In the genomic region with DNA sequence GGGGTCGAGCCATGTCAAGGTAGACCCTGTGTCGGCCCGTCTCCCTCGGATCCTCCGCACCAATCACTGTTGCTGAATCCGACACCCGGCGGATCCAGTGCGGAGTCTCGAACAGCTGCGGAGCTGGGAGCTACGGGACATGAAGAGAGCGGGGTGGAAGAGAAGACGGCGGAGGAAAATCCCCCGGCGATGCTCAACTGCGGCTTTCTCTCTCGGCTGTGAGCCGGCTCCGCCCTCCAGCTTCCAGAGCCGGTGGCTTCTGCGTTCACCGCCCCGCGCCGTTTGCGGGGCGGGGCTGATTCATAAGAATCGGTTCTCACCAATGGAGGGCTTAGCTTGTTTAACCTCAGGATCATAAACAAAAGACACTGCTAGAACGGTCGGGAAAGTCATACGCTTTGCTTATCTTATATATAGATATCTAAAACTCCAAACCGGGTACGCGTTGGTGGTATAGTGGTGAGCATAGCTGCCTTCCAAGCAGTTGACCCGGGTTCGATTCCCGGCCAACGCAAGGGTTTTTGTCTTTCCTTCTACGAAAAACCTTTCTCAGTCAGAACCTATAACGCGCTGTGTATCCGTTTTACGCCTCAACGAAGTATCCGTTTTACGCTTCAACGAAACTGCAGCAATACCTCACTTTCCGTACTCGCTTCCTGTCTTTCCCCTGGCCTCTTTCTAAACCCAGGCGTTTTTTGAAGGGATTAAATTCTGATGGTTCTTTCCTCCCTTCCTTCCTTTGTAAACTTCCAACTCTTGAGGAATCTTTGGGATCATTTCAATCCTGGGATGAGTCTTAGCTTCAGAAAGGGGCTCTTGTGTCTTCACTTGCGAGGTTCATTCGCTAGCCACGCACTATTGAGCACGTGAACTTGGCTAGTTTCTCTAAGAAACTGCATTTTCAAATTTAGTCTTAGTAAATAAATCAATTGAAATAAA, we compare ENCODE assay signal across 8 cellular contexts. TPM values are rescaled to one million over a fixed set of nuclear protein-coding genes. Genes with fewer than 3 reads are reported as not detected.
DNase-seq lines count a peak whose midpoint lies in the region; ATAC-seq and TF ChIP-seq lines count a peak whose summit lies in the region.
"Not testable (repeated sequence)": the region's sequence is repeated elsewhere in the genome, so short reads cannot be mapped to it uniquely, and the experiment has no call there.

No MANE protein-coding gene starts in this region.

- POLR2A ChIA-PET in naive thymus-derived CD8-positive, alpha-beta T cell (lab: Charles Lee): interaction anchor here (1.2 to 2.8 kb wide), 3 partner anchors 9 to 219 kb away, joined by 4 to 23 read pairs (median 14); a partner anchor contains a TSS

- H3K27me3 Mint-ChIP-seq in naive thymus-derived CD8-positive, alpha-beta T cell: not testable (repeated sequence)

- H3K4me3 ChIP-seq in H7 (ENCODE audit: insufficient read depth, low read depth, low read length) (peak overlapping the region; percentile 75), RWPE2 (ENCODE audit: severe bottlenecking) (peak overlapping the region; percentile 49)

- peak overlapping the region; percentile 89 to 99 (median 96) for H3K4me3 Mint-ChIP-seq in naive thymus-derived CD8-positive, alpha-beta T cell
- peak overlapping the region; percentile 82 for H3K4me3 Mint-ChIP-seq in stimulated activated effector memory CD8-positive, alpha-beta T cell treated with anti-CD3 and anti-CD28 coated beads, Interleukin-12 subunit alpha, Interleukin-12 subunit beta, amount 100 ng/mL, for 72 hours

- not testable (repeated sequence) for H3K36me3 Mint-ChIP-seq in naive thymus-derived CD8-positive, alpha-beta T cell
- H3K36me3 Mint-ChIP-seq in stimulated activated effector memory CD8-positive, alpha-beta T cell treated with anti-CD3 and anti-CD28 coated beads, Interleukin-12 subunit alpha, Interleukin-12 subunit beta, amount 100 ng/mL, for 72 hours: peaks cover 22% of the 10 kb centered on the region

- H3K9me3 Mint-ChIP-seq in naive thymus-derived CD8-positive, alpha-beta T cell: peaks cover 0 to 10% (median 0%) of the 10 kb centered on the region in 9 donors
- not testable (repeated sequence) for H3K9me3 Mint-ChIP-seq in stimulated activated effector memory CD8-positive, alpha-beta T cell treated with anti-CD3 and anti-CD28 coated beads, Interleukin-12 subunit alpha, Interleukin-12 subunit beta, amount 100 ng/mL, for 72 hours

- H3K27ac Mint-ChIP-seq in naive thymus-derived CD8-positive, alpha-beta T cell: peak overlapping the region; percentile 88 to 100 (median 97)
- H3K27ac Mint-ChIP-seq in stimulated activated effector memory CD8-positive, alpha-beta T cell treated with anti-CD3 and anti-CD28 coated beads, Interleukin-12 subunit alpha, Interleukin-12 subunit beta, amount 100 ng/mL, for 72 hours: peak overlapping the region; percentile 99

- H3K27ac ChIP-seq in RWPE2 (ENCODE audit: poor library complexity, severe bottlenecking): peak overlapping the region; percentile 51

- H3K36me3 ChIP-seq in H7 (replicated peaks; ENCODE audit: control insufficient read depth, insufficient read depth, low read length); RWPE2 (ENCODE audit: low read depth): not testable (repeated sequence)

- not testable (repeated sequence) for H3K4me1 ChIP-seq in RWPE2 (ENCODE audit: insufficient read depth, poor library complexity, severe bottlenecking)

- not testable (repeated sequence) for H3K9me3 ChIP-seq in RWPE2 (ENCODE audit: severe bottlenecking)

- not testable (repeated sequence) for TF ChIP-seq CTCF in RWPE2 (IDR thresholded peaks at IDR 0.05; ENCODE audit: poor library complexity, severe bottlenecking)

- DNase-seq in DMS79 treated with DMSO at 0.1 percent for 48 hours (lab: John Stamatoyannopoulos, UW) (peak; percentile 78), H7 (peak; percentile 83), LoVo (ENCODE audit: low spot score) (peak; percentile 88), RWPE2 (ENCODE audit: low spot score) (peak; percentile 78), fibroblast of peridontal ligament (ENCODE audit: extremely low read depth) (peak; percentile 94)
- DNase-seq in activated T-helper 9 cell treated with anti-CD3 and anti-CD28 coated beads, Interleukin-2, amount 50 U/mL, for 16 hours (ENCODE audit: low read depth): peak; percentile 78
- DNase-seq in naive thymus-derived CD8-positive, alpha-beta T cell: peak; percentile 73 to 96 (median 92)
- peak; percentile 68 to 95 for DNase-seq in stimulated activated effector memory CD8-positive, alpha-beta T cell treated with anti-CD3 and anti-CD28 coated beads, Interleukin-12 subunit alpha, Interleukin-12 subunit beta, amount 100 ng/mL, for 72 hours (ENCODE audit: low spot score in 2 of 2)

- peak; percentile 84 for ATAC-seq in RWPE2 (ENCODE audit: low read depth)
- ATAC-seq in naive thymus-derived CD8-positive, alpha-beta T cell: peak; percentile 85
- peak; percentile 89 for ATAC-seq in stimulated activated effector memory CD8-positive, alpha-beta T cell treated with anti-CD3 and anti-CD28 coated beads, Interleukin-12 subunit alpha, Interleukin-12 subunit beta, amount 100 ng/mL, for 72 hours

- H3K27me3 ChIP-seq in H7 (ENCODE audit: control insufficient read depth, insufficient read depth, low read length): peaks cover 37% of the 10 kb centered on the region
- not testable (repeated sequence) for H3K27me3 ChIP-seq in RWPE2 (ENCODE audit: insufficient read depth, poor library complexity, severe bottlenecking)

- peaks cover 12 to 32% (median 16%) of the 10 kb centered on the region in 4 donors for H3K4me1 Mint-ChIP-seq in naive thymus-derived CD8-positive, alpha-beta T cell
- peaks cover 18% of the 10 kb centered on the region for H3K4me1 Mint-ChIP-seq in stimulated activated effector memory CD8-positive, alpha-beta T cell treated with anti-CD3 and anti-CD28 coated beads, Interleukin-12 subunit alpha, Interleukin-12 subunit beta, amount 100 ng/mL, for 72 hours

RNA-seq across cellular contexts. Expression of a gene that starts 6.6 kb away (rescaled TPM):
- 0.04 TPM in 1 of 2 replicates, not detected in the other for total RNA-seq in H7 (2014; rRNA removed; shearing (Covaris generic))
- 1 to 10 TPM; 3.1 to 3.6 TPM for total RNA-seq in naive thymus-derived CD8-positive, alpha-beta T cell
- polyA plus RNA-seq in naive thymus-derived CD8-positive, alpha-beta T cell: under 1 TPM in 1 of 3 donors, not detected in 2; 0.06 TPM

RNA-seq across cellular contexts. Expression of a gene that starts 18.7 kb away (rescaled TPM):
- total RNA-seq in H7 (2014; rRNA removed; shearing (Covaris generic)): not detected in 2 replicates
- 1 to 10 TPM in 1 of 2 experiments, under 1 TPM in 1; 0.74 to 1.1 TPM for total RNA-seq in naive thymus-derived CD8-positive, alpha-beta T cell
- polyA plus RNA-seq in naive thymus-derived CD8-positive, alpha-beta T cell: 10 to 100 TPM in 1 of 3 donors, 1 to 10 TPM in 2; 1.7 to 33.2 (median 2.3) TPM

RNA-seq across cellular contexts. Expression of a gene that starts 25.7 kb away (rescaled TPM):
- not detected in 2 replicates for total RNA-seq in H7 (2014; rRNA removed; shearing (Covaris generic))
- total RNA-seq in naive thymus-derived CD8-positive, alpha-beta T cell: under 1 TPM; 0.34 to 0.52 TPM
- under 1 TPM in 2 of 3 donors, not detected in 1; 0.41 to 0.84 TPM for polyA plus RNA-seq in naive thymus-derived CD8-positive, alpha-beta T cell

Comparison
In these comparisons a context has a peak if more than half of its experiments do, and no peak if none do; other contexts are left out.
1. Peak in every context shown above with its lines: DNase-seq, ATAC-seq, H3K4me3 ChIP-seq and H3K27ac ChIP-seq.